7 cellular contexts compared by ENCODE assay signal in the genomic region with DNA sequence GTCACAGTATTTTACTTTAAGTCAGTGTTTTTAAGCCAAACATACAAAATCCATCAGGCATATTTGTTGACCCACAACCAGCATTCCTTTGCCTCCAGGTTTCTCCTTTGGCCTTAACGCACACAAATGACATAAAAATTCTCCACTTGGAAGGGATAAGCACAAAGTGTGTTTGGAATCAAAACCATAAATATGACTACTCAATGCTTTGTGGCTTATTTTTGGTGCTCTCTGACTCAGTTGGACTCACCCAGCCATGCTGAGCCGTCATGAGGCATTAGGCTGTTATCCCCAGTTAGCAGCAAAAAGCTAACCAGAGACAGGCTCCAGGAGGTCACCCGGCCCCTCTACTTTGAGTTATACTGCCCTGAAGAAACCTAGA. TPM values are rescaled to one million over a fixed set of nuclear protein-coding genes. Genes with fewer than 3 reads are reported as not detected.
A peak's percentile ranks its signal among the peaks of the same experiment; 100 is the strongest.
DNase-seq lines count a peak whose midpoint lies in the region; ATAC-seq and TF ChIP-seq lines count a peak whose summit lies in the region.

No MANE protein-coding gene starts in this region.

- H3K9me3 Mint-ChIP-seq in activated CD8-positive, alpha-beta T cell treated with anti-CD3 and anti-CD28 coated beads for 36 hours = no peaks in the 10 kb centered on the region
- no peaks in the 10 kb centered on the region for H3K9me3 Mint-ChIP-seq in stimulated activated naive B cell treated with anti-CD40 and anti-IgM and Interleukin-4, amounts not matched to agents 10 μg/mL and 1 μg/mL and 100 μg/mL, for 72 hours

- no peaks in the 10 kb centered on the region for H3K27me3 ChIP-seq in iPS DF 6.9 (ENCODE audit: control insufficient read depth, insufficient read depth, low read length)

- CTCF ChIA-PET in activated CD8-positive, alpha-beta T cell treated with anti-CD3 and anti-CD28 coated beads for 36 hours (lab: Charles Lee) = interaction anchor here (2.9 to 3.9 kb wide), 2 partner anchors 14 to 15 kb away, joined by 14 to 18 read pairs; no protein-coding TSS in a partner anchor

- no peaks in the 10 kb centered on the region for H3K36me3 ChIP-seq in iPS DF 6.9 (ENCODE audit: control insufficient read depth, insufficient read depth, low read length)

- H3K4me1 ChIP-seq in iPS DF 6.9 (ENCODE audit: control insufficient read depth, insufficient read depth, low read length) = peaks cover 2% of the 10 kb centered on the region; the same call in 1 of the 2 replicates

- no peak for ATAC-seq in activated CD8-positive, alpha-beta T cell treated with anti-CD3 and anti-CD28 coated beads for 36 hours
- ATAC-seq in stimulated activated naive B cell treated with anti-CD40 and anti-IgM and Interleukin-4, amounts not matched to agents 10 μg/mL and 1 μg/mL and 100 μg/mL, for 72 hours (replicated peaks) = no peak

- POLR2A ChIA-PET in activated CD8-positive, alpha-beta T cell treated with anti-CD3 and anti-CD28 coated beads for 36 hours (lab: Charles Lee) = no interaction called here

- no peak for TF ChIP-seq CTCF in activated CD8-positive, alpha-beta T cell treated with anti-CD3 and anti-CD28 coated beads for 36 hours (IDR thresholded peaks at IDR 0.05)

- H3K27me3 Mint-ChIP-seq in activated CD8-positive, alpha-beta T cell treated with anti-CD3 and anti-CD28 coated beads for 36 hours = no peaks in the 10 kb centered on the region
- no peaks in the 10 kb centered on the region for H3K27me3 Mint-ChIP-seq in stimulated activated naive B cell treated with anti-CD40 and anti-IgM and Interleukin-4, amounts not matched to agents 10 μg/mL and 1 μg/mL and 100 μg/mL, for 72 hours

- DNase-seq in HCEC 1CT (peak; percentile 34), iPS DF 6.9 (ENCODE audit: low read depth, low spot score) (no peak), NCI-H2107 treated with DMSO at 0.1 percent for 48 hours (lab: John Stamatoyannopoulos, UW; ENCODE audit: unreplicated experiment) (no peak), NCI-H1694 treated with DMSO at 0.1 percent for 48 hours (lab: John Stamatoyannopoulos, UW) (no peak), GF-D8 (lab: John Stamatoyannopoulos, UW) (no peak)
- DNase-seq in activated CD8-positive, alpha-beta T cell treated with anti-CD3 and anti-CD28 coated beads for 36 hours = no peak
- no peak for DNase-seq in stimulated activated naive B cell treated with anti-CD40 and anti-IgM and Interleukin-4, amounts not matched to agents 10 μg/mL and 1 μg/mL and 100 μg/mL, for 72 hours

- no CpG with 5 or more reads among the region's 3 CpGs for WGBS in iPS DF 6.9 (ENCODE audit: insufficient coverage, insufficient read length)

- intact Hi-C loops in activated CD8-positive, alpha-beta T cell treated with anti-CD3 and anti-CD28 coated beads for 36 hours (cut with micrococcal nuclease) = loop anchor here (5.0 kb wide), 1 partner anchor 148 kb away; the partner anchor contains the start of gene TNFAIP8L2

- peak overlapping the region; percentile 98 for H3K4me3 Mint-ChIP-seq in activated CD8-positive, alpha-beta T cell treated with anti-CD3 and anti-CD28 coated beads for 36 hours
- peak overlapping the region; percentile 97 for H3K4me3 Mint-ChIP-seq in stimulated activated naive B cell treated with anti-CD40 and anti-IgM and Interleukin-4, amounts not matched to agents 10 μg/mL and 1 μg/mL and 100 μg/mL, for 72 hours

- no peaks in the 10 kb centered on the region for H3K9me3 ChIP-seq in iPS DF 6.9 (ENCODE audit: control insufficient read depth, insufficient read depth, low read length)

- H3K27ac Mint-ChIP-seq in activated CD8-positive, alpha-beta T cell treated with anti-CD3 and anti-CD28 coated beads for 36 hours = peak overlapping the region; percentile 98
- peak overlapping the region; percentile 98 for H3K27ac Mint-ChIP-seq in stimulated activated naive B cell treated with anti-CD40 and anti-IgM and Interleukin-4, amounts not matched to agents 10 μg/mL and 1 μg/mL and 100 μg/mL, for 72 hours

- H3K27ac ChIP-seq in iPS DF 6.9 (ENCODE audit: low read length) = no peak overlapping the region

- peak overlapping the region; percentile 53; the same call in 1 of the 2 replicates for H3K4me3 ChIP-seq in iPS DF 6.9 (ENCODE audit: low read length)

- H3K36me3 Mint-ChIP-seq in activated CD8-positive, alpha-beta T cell treated with anti-CD3 and anti-CD28 coated beads for 36 hours (ENCODE audit: low read depth) = peaks cover 3% of the 10 kb centered on the region
- H3K36me3 Mint-ChIP-seq in stimulated activated naive B cell treated with anti-CD40 and anti-IgM and Interleukin-4, amounts not matched to agents 10 μg/mL and 1 μg/mL and 100 μg/mL, for 72 hours = peaks cover 3 to 6% of the 10 kb centered on the region in 2 donors

- peaks cover 69% of the 10 kb centered on the region for H3K4me1 Mint-ChIP-seq in activated CD8-positive, alpha-beta T cell treated with anti-CD3 and anti-CD28 coated beads for 36 hours (ENCODE audit: low read depth)
- peaks cover 35 to 67% of the 10 kb centered on the region in 2 donors for H3K4me1 Mint-ChIP-seq in stimulated activated naive B cell treated with anti-CD40 and anti-IgM and Interleukin-4, amounts not matched to agents 10 μg/mL and 1 μg/mL and 100 μg/mL, for 72 hours

RNA-seq across cellular contexts. Expression of gene PRUNE1, which starts 0.9 kb away (rescaled TPM):
- 10 to 100 TPM; 12.4 to 15.7 TPM for total RNA-seq in activated CD8-positive, alpha-beta T cell treated with anti-CD3 and anti-CD28 coated beads for 36 hours

RNA-seq across cellular contexts. Expression of gene MINDY1, which starts 2.5 kb away (rescaled TPM):
- total RNA-seq in activated CD8-positive, alpha-beta T cell treated with anti-CD3 and anti-CD28 coated beads for 36 hours = 10 to 100 TPM; 10.4 TPM

RNA-seq across cellular contexts. Expression of gene ANXA9, which starts 27.1 kb away (rescaled TPM):
- total RNA-seq in activated CD8-positive, alpha-beta T cell treated with anti-CD3 and anti-CD28 coated beads for 36 hours = under 1 TPM in 1 of 2 experiments, not detected in 1; 0.25 TPM

RNA-seq across cellular contexts. Expression of gene BNIPL, which starts 27.2 kb away (rescaled TPM):
- total RNA-seq in activated CD8-positive, alpha-beta T cell treated with anti-CD3 and anti-CD28 coated beads for 36 hours = 1 to 10 TPM in 1 of 2 experiments, under 1 TPM in 1; 0.54 to 1.4 TPM

RNA-seq across cellular contexts. Expression of gene CERS2, which starts 34.6 kb away (rescaled TPM):
- 100 to 1,000 TPM; 129 to 132 TPM for total RNA-seq in activated CD8-positive, alpha-beta T cell treated with anti-CD3 and anti-CD28 coated beads for 36 hours
